ENCODE assay signal across 19 cellular contexts in genomic region chr18:58831610-58832009, GRCh38. TPM values are rescaled to one million over a fixed set of nuclear protein-coding genes. Genes with fewer than 3 reads are reported as not detected.
A peak's percentile ranks its signal among the peaks of the same experiment; 100 is the strongest.
DNase-seq lines count a peak whose midpoint lies in the region; ATAC-seq and TF ChIP-seq lines count a peak whose summit lies in the region.
"Had no signal": no experiment of that assay in that cellular context is flagged by ENCODE, and none has a peak within 500 bp of the region (broad histone marks: within the 10 kb centered on the region; RNA-seq: fewer than 3 reads in every experiment).

No MANE protein-coding gene starts in this region.

- no peak overlapping the region for H3T11ph ChIP-seq in H9 (ENCODE audit: low read length)

- H3K4me2 ChIP-seq in H9 (ENCODE audit: insufficient read depth, insufficient read length, low read length) (no peak overlapping the region), smooth muscle cell (no peak overlapping the region)

- H3F3A ChIP-seq in smooth muscle cell (ENCODE audit: low read depth) = peaks cover 8% of the 10 kb centered on the region

- no peak overlapping the region for H3K14ac ChIP-seq in H9 (ENCODE audit: insufficient read depth, low read length)

- 0 out of 2 replicates have a peak, but pooled peaks cover 2% of the 10 kb centered on the region for H3K4me1 ChIP-seq in H9 (ENCODE audit: insufficient read depth, low read length)
- H3K4me1 ChIP-seq in smooth muscle cell (ENCODE audit: low read depth) = no peaks in the 10 kb centered on the region
- H3K4me1 ChIP-seq: parathyroid adenoma, spleen had no signal

- no peaks in the 10 kb centered on the region for H3K79me1 ChIP-seq in H9 (ENCODE audit: insufficient read depth, low read depth, low read length, poor library complexity, severe bottlenecking)

- H3K4me3 ChIP-seq in smooth muscle cell = no peak overlapping the region
- H3K4me3 ChIP-seq: GM12878, spleen had no signal

- TF ChIP-seq CTCF in H9 (conservative IDR thresholded peaks at IDR 0.05) (no peak), smooth muscle cell (IDR thresholded peaks at IDR 0.05; ENCODE audit: borderline replicate concordance, insufficient read depth, poor library complexity, severe bottlenecking) (no peak)

- H3K9me3 ChIP-seq in H9 (ENCODE audit: control insufficient read depth, low read depth, low read length) (no peaks in the 10 kb centered on the region), smooth muscle cell (replicated peaks; ENCODE audit: low read depth) (no peaks in the 10 kb centered on the region)

- peak overlapping the region in 2 of 3 experiments; percentile 3 to 49; a peak in 2 of 7 replicates for H3K27ac Mint-ChIP-seq in H9
- no peak overlapping the region for H3K27ac Mint-ChIP-seq in activated T-helper 17 cell treated with anti-CD3 and anti-CD28 coated beads, Interleukin-2, amount 50 U/mL, for 72 hours
- H3K27ac Mint-ChIP-seq: activated naive CD4-positive, alpha-beta T cell treated with anti-CD3 and anti-CD28 coated beads for 36 hours had no signal

- H3K79me2 ChIP-seq in H9 (ENCODE audit: insufficient read depth, low read length) (no peaks in the 10 kb centered on the region), smooth muscle cell (ENCODE audit: low read depth) (no peaks in the 10 kb centered on the region)
- H3K79me2 ChIP-seq: parathyroid adenoma had no signal

- H3K27ac ChIP-seq in H9 (ENCODE audit: insufficient read length, low read depth, low read length) (no peak overlapping the region), smooth muscle cell (ENCODE audit: low read depth) (peak overlapping the region; percentile 10)
- H3K27ac ChIP-seq: C4-2B, parathyroid adenoma, spleen had no signal

- H4K8ac ChIP-seq in H9 (replicated peaks; ENCODE audit: insufficient read length, low read depth, low read length) = no peak overlapping the region

- no peaks in the 10 kb centered on the region for H3K36me3 ChIP-seq in smooth muscle cell (ENCODE audit: low read depth)
- H3K36me3 ChIP-seq: spleen had no signal

- H4K20me1 ChIP-seq in H9 (ENCODE audit: control insufficient read depth, insufficient read depth, insufficient read length) (no peaks in the 10 kb centered on the region), smooth muscle cell (ENCODE audit: low read depth) (no peaks in the 10 kb centered on the region)

- no peaks in the 10 kb centered on the region for H3K27me3 ChIP-seq in H9 (ENCODE audit: insufficient read depth, low read length)
- H3K27me3 ChIP-seq in smooth muscle cell (ENCODE audit: low read depth) = no peaks in the 10 kb centered on the region
- H3K27me3 ChIP-seq: spleen had no signal

- no peak overlapping the region for H3K18ac ChIP-seq in H9 (ENCODE audit: insufficient read length, low read depth, low read length)

- no peak overlapping the region for H2BK5ac ChIP-seq in H9 (ENCODE audit: insufficient read length, low read length)

- H4K5ac ChIP-seq in H9 (ENCODE audit: insufficient read length, low read depth, low read length) = no peak overlapping the region

- peak; percentile 18 for ATAC-seq in activated T-helper 17 cell treated with anti-CD3 and anti-CD28 coated beads, Interleukin-2, amount 50 U/mL, for 72 hours (replicated peaks)
- no peak for ATAC-seq in GM21390 (IDR thresholded peaks at IDR 0.05; ENCODE audit: unreplicated experiment)
- ATAC-seq: activated CD4-positive, CD25-positive, alpha-beta regulatory T cell treated with anti-CD3 and anti-CD28 coated beads, Interleukin-2, amount 50 U/mL, for 24 hours; GM12878; left cardiac atrium had no signal

- no CpG with 5 or more reads among the region's 2 CpGs for WGBS in H9 (ENCODE audit: extremely low coverage, insufficient read length, low lambda C conversion rate)
- 31% methylated on average over 2 of the region's 2 CpGs for WGBS in smooth muscle cell (ENCODE audit: low lambda C conversion rate)

- no peak overlapping the region for H2BK12ac ChIP-seq in H9 (ENCODE audit: insufficient read length, low read depth, low read length)

- no peak overlapping the region for H3K4me3 Mint-ChIP-seq in H9
- H3K4me3 Mint-ChIP-seq in activated T-helper 17 cell treated with anti-CD3 and anti-CD28 coated beads, Interleukin-2, amount 50 U/mL, for 72 hours = no peak overlapping the region
- H3K4me3 Mint-ChIP-seq: activated naive CD4-positive, alpha-beta T cell treated with anti-CD3 and anti-CD28 coated beads for 36 hours had no signal

- no peak overlapping the region for H3K56ac ChIP-seq in H9 (ENCODE audit: insufficient read length, low read depth, low read length)

- H3K4me1 Mint-ChIP-seq in H9 = peaks cover 19 to 21% of the 10 kb centered on the region in 2 experiments
- H3K4me1 Mint-ChIP-seq in activated T-helper 17 cell treated with anti-CD3 and anti-CD28 coated beads, Interleukin-2, amount 50 U/mL, for 72 hours = no peaks in the 10 kb centered on the region

- H3K36me3 Mint-ChIP-seq in H9 (ENCODE audit: insufficient read depth in 1 of 3, low read depth in 3 of 3) = peaks cover 9 to 23% (median 12%) of the 10 kb centered on the region in 3 experiments; a peak in 6 of 7 replicates
- H3K36me3 Mint-ChIP-seq in activated T-helper 17 cell treated with anti-CD3 and anti-CD28 coated beads, Interleukin-2, amount 50 U/mL, for 72 hours (ENCODE audit: low read depth) = no peaks in the 10 kb centered on the region

- no peak overlapping the region for H4K91ac ChIP-seq in H9 (ENCODE audit: insufficient read length, low read depth, low read length)

- no peaks in the 10 kb centered on the region for H3K27me3 Mint-ChIP-seq in H9 (ENCODE audit: low read depth)
- peaks cover 19% of the 10 kb centered on the region for H3K27me3 Mint-ChIP-seq in activated T-helper 17 cell treated with anti-CD3 and anti-CD28 coated beads, Interleukin-2, amount 50 U/mL, for 72 hours

- no peaks in the 10 kb centered on the region for H3K23me2 ChIP-seq in H9 (ENCODE audit: insufficient read length, low read depth, low read length, poor library complexity, severe bottlenecking)

- H2AFZ ChIP-seq in H9 (ENCODE audit: low read length) (no peak overlapping the region), smooth muscle cell (ENCODE audit: low read depth) (no peak overlapping the region)
- H2AFZ ChIP-seq: parathyroid adenoma had no signal

- H2BK15ac ChIP-seq in H9 (ENCODE audit: low read depth, low read length) = no peak overlapping the region

- H3K9me3 Mint-ChIP-seq in H9 = peaks cover 17 to 18% of the 10 kb centered on the region in 2 experiments
- no peaks in the 10 kb centered on the region for H3K9me3 Mint-ChIP-seq in activated T-helper 17 cell treated with anti-CD3 and anti-CD28 coated beads, Interleukin-2, amount 50 U/mL, for 72 hours
- H3K9me3 Mint-ChIP-seq: activated naive CD4-positive, alpha-beta T cell treated with anti-CD3 and anti-CD28 coated beads for 36 hours had no signal

- H2BK120ac ChIP-seq in H9 (ENCODE audit: low read depth, low read length, poor library complexity, severe bottlenecking) = no peak overlapping the region

- no peak overlapping the region for H3K23ac ChIP-seq in H9 (ENCODE audit: insufficient read length, low read depth, low read length)

- no peak overlapping the region for H2BK20ac ChIP-seq in H9 (ENCODE audit: low read depth, low read length, poor library complexity, severe bottlenecking)

- no peak overlapping the region for H2AK5ac ChIP-seq in H9 (ENCODE audit: insufficient read length, low read length)

- H3K4ac ChIP-seq in H9 (ENCODE audit: low read depth, low read length) = no peak overlapping the region

- no peak overlapping the region for H3K9ac ChIP-seq in H9 (ENCODE audit: extremely low read depth, insufficient read length, low read length)
- H3K9ac ChIP-seq in smooth muscle cell (ENCODE audit: low read depth) = no peak overlapping the region
- H3K9ac ChIP-seq: parathyroid adenoma had no signal

- DNase-seq in H9 (no peak), fibroblast of peridontal ligament (ENCODE audit: extremely low read depth) (peak; percentile 79), smooth muscle cell (lab: John Stamatoyannopoulos, UW; ENCODE audit: unreplicated experiment) (no peak), NCI-H2171 treated with DMSO at 0.1 percent for 48 hours (lab: John Stamatoyannopoulos, UW) (no peak)
- DNase-seq in activated T-cell treated with anti-CD3 and anti-CD28 coated beads, Interleukin-2, amount 50 U/mL, for 1 hour = no peak
- DNase-seq: activated naive CD4-positive, alpha-beta T cell treated with anti-CD3 and anti-CD28 coated beads for 36 hours; central memory CD4-positive, alpha-beta T cell; left cardiac atrium; NCI-H2081 treated with DMSO at 0.1 percent for 48 hours; NCI-H748 treated with DMSO at 0.1 percent for 48 hours; spleen; stimulated activated naive CD4-positive, alpha-beta T cell treated with Interleukin-2 at 50 U/mL for 16 hours; T-helper 1 cell had no signal

RNA-seq across cellular contexts. Expression of gene ZNF532, which starts 33.1 kb away (rescaled TPM):
- total RNA-seq in H9 (2021) = 254 and 258 TPM in 2 replicates
- 10 to 100 TPM in 1 of 2 donors, 1 to 10 TPM in 1; 8.6 to 11.8 TPM for total RNA-seq in activated T-helper 17 cell treated with anti-CD3 and anti-CD28 coated beads, Interleukin-2, amount 50 U/mL, for 72 hours
- total RNA-seq in smooth muscle cell = 126 and 133 TPM in 2 replicates
- 31.6 and 39.8 TPM in 2 replicates for polyA plus RNA-seq in smooth muscle cell
